8 cellular contexts compared by ENCODE assay signal in the genomic region with DNA sequence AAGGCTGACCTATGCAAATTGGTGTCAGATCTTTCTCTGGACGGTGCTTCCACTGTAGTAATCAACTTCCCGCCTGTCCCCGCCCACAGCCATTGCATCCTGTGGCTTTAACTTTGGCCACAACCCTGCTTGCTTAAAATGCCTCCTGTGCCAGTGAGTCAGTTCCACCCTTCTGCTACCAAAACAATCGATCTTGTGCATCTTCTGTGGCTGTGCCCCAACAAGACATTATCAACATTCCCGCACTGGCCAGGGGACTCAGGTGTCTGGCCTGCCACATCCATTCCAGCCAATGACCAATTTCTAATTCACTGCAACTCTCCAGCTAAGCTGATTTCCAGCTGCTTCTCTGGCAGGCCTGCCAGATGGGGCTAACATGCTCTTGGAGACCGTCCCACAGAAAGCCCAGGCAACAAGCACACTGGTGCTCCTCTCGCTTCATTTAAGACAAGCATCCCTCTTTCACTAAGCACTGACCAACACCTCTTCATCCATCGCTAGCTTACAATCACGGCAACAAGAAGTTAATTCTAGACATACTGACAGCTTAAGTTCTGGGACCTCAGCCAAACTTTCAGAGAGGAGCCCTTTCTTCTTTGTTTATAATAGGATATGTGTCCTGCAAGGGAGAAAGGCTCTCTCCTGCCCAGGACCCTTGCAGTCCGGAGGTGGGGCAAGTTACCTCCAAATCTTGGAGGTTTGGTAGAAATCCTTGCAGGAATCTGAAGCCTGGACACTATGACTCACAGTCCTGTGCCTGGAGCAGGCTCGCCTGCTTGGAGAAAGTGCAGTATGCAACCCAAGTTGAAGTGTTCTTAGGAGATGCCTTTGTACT. TPM values are rescaled to one million over a fixed set of nuclear protein-coding genes. Genes with fewer than 3 reads are reported as not detected.
A peak's percentile ranks its signal among the peaks of the same experiment; 100 is the strongest.
DNase-seq lines count a peak whose midpoint lies in the region; ATAC-seq and TF ChIP-seq lines count a peak whose summit lies in the region.

No MANE protein-coding gene starts in this region.

- DNase-seq in NCI-H524 (lab: John Stamatoyannopoulos, UW) (peak; percentile 53 to 75), NCI-H524 treated with DMSO at 0.1 percent for 48 hours (lab: John Stamatoyannopoulos, UW) (no peak), SW480 (ENCODE audit: low spot score) (peak; percentile 27), fibroblast of pulmonary artery (ENCODE audit: low read depth) (peak; percentile 81), sciatic nerve (ENCODE audit: low spot score) (no peak), NCI-H1048 (lab: John Stamatoyannopoulos, UW) (no peak)

- ATAC-seq in sciatic nerve (peak; percentile 46), GM19351 (IDR thresholded peaks at IDR 0.05; ENCODE audit: unreplicated experiment) (no peak), GM18909 (IDR thresholded peaks at IDR 0.05; ENCODE audit: poor library complexity, unreplicated experiment) (no peak)

- TF ChIP-seq CTCF in fibroblast of pulmonary artery (IDR thresholded peaks at IDR 0.05; ENCODE audit: low read length, missing control alignments), result no peak

- no peak overlapping the region for H3K4me3 ChIP-seq in fibroblast of pulmonary artery (replicated peaks; ENCODE audit: low read depth, low read length)

- intact Hi-C loops in sciatic nerve (cut with DNase I), result no loop called here

RNA-seq across cellular contexts. Expression of a gene that starts 6.7 kb away (rescaled TPM):
- 4.0 TPM for total RNA-seq in sciatic nerve

Comparison
In these comparisons a context has a peak if more than half of its experiments do, and no peak if none do; other contexts are left out.
1. DNase-seq: peak in NCI-H524 (2 of 2), SW480 (single experiment) and fibroblast of pulmonary artery (single experiment); none in NCI-H524 treated with DMSO at 0.1 percent for 48 hours (single experiment), sciatic nerve (single experiment) and NCI-H1048 (single experiment).